2 cellular contexts compared by ENCODE assay signal in genomic region chr15:40080847-40081246, GRCh38.
TF ChIP-seq lines count a peak whose summit lies in the region.

No MANE protein-coding gene starts in this region.

TF ChIP-seq in IMR-90, 13 proteins besides CTCF, POLR2A, EP300 and RAD21:
- TF ChIP-seq NFE2L2 (IDR thresholded peaks at IDR 0.05; ENCODE audit: low read depth, low read length) = no peak
- TF ChIP-seq, protein P1, sequence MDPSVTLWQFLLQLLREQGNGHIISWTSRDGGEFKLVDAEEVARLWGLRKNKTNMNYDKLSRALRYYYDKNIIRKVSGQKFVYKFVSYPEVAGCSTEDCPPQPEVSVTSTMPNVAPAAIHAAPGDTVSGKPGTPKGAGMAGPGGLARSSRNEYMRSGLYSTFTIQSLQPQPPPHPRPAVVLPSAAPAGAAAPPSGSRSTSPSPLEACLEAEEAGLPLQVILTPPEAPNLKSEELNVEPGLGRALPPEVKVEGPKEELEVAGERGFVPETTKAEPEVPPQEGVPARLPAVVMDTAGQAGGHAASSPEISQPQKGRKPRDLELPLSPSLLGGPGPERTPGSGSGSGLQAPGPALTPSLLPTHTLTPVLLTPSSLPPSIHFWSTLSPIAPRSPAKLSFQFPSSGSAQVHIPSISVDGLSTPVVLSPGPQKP (IDR thresholded peaks at IDR 0.05; ENCODE audit: borderline replicate concordance, low read depth, low read length) = no peak
TF ChIP-seq in IMR-90: peak in this region for 0.

TF ChIP-seq in endothelial cell of umbilical vein, 7 proteins besides CTCF, POLR2A, EP300 and RAD21:
- peak; percentile 62 for TF ChIP-seq GATA2 (IDR thresholded peaks at IDR 0.05; ENCODE audit: insufficient read depth, insufficient read length, low read depth, low read length)
- TF ChIP-seq MYC (IDR thresholded peaks at IDR 0.05; ENCODE audit: low read depth, low read length) = no peak
- TF ChIP-seq FOS (IDR thresholded peaks at IDR 0.05; ENCODE audit: borderline replicate concordance, insufficient read depth, low read length) = no peak
- TF ChIP-seq POLR2AphosphoS5 (IDR thresholded peaks at IDR 0.05; ENCODE audit: insufficient read depth, low read depth, low read length) = no peak
- TF ChIP-seq, protein P2, sequence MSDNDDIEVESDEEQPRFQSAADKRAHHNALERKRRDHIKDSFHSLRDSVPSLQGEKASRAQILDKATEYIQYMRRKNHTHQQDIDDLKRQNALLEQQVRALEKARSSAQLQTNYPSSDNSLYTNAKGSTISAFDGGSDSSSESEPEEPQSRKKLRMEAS (IDR thresholded peaks at IDR 0.05; ENCODE audit: insufficient read depth, insufficient read length) = no peak
